In genomic region chr7:38463277-38464224, GRCh38 we compare ENCODE assay signal across 9 cellular contexts.
DNase-seq lines count a peak whose midpoint lies in the region; ATAC-seq, FAIRE-seq and TF ChIP-seq lines count a peak whose summit lies in the region.
"Had no signal": no experiment of that assay in that cellular context is flagged by ENCODE, and none has a peak within 500 bp of the region (broad histone marks: within the 10 kb centered on the region; RNA-seq: fewer than 3 reads in every experiment).

No MANE protein-coding gene starts in this region.

- no peak for FAIRE-seq in kidney (lab: Jason Lieb, UNC)

- H3K4me3 ChIP-seq in kidney (ENCODE audit: low read length in 2 of 2): no peak overlapping the region

- no peak for TF ChIP-seq CTCF in kidney (IDR thresholded peaks at IDR 0.05; ENCODE audit: borderline replicate concordance, extremely low read depth, insufficient read depth)

- H3K36me3 ChIP-seq in kidney (ENCODE audit: control insufficient read depth in 1 of 2, insufficient read depth in 2 of 2, low read length in 2 of 2): no peaks in the 10 kb centered on the region

- no peak overlapping the region for H3K27ac ChIP-seq in kidney (ENCODE audit: low read depth in 2 of 2, low read length in 2 of 2)

- no peak overlapping the region for H3K9ac ChIP-seq in kidney (ENCODE audit: low read length in 2 of 2)

- H3K9me3 ChIP-seq in kidney (ENCODE audit: control insufficient read depth in 1 of 2, low read length in 2 of 2): no peaks in the 10 kb centered on the region

- peak; percentile 96 for ATAC-seq in GM18498 (IDR thresholded peaks at IDR 0.05; ENCODE audit: unreplicated experiment)
- ATAC-seq in HG02642 (IDR thresholded peaks at IDR 0.05; ENCODE audit: poor library complexity, unreplicated experiment): peak; percentile 91
- ATAC-seq: Panc1 had no signal

- no peaks in the 10 kb centered on the region for H3K4me1 ChIP-seq in kidney (ENCODE audit: control insufficient read depth in 1 of 2, insufficient read depth in 1 of 2, low read depth in 1 of 2, low read length in 2 of 2)

- DNase-seq in NCI-H69 (lab: John Stamatoyannopoulos, UW) (peak; percentile 34), kidney (peak; percentile 88), SHP77 treated with DMSO at 0.1 percent for 48 hours (lab: John Stamatoyannopoulos, UW) (no peak), COLO668 (lab: John Stamatoyannopoulos, UW; ENCODE audit: unreplicated experiment) (no peak)
- DNase-seq in activated effector memory CD4-positive, alpha-beta T cell treated with Interleukin-2 at 50 U/mL for 16 hours: peak; percentile 67
- DNase-seq in stimulated activated CD8-positive, alpha-beta memory T cell treated with anti-CD3 and anti-CD28 coated beads, Interleukin-7, amount 100 ng/mL, for 48 hours (ENCODE audit: extremely low read depth in 1 of 2, low read depth in 1 of 2): peak; percentile 47 to 78

- intact Hi-C loops in kidney (cut with DNase I): no loop called here

Comparison
In these comparisons a context has a peak if more than half of its experiments do, and no peak if none do; other contexts are left out.
1. DNase-seq: peak in NCI-H69 (single experiment), activated effector memory CD4-positive, alpha-beta T cell treated with Interleukin-2 at 50 U/mL for 16 hours (single experiment), kidney (single experiment) and stimulated activated CD8-positive, alpha-beta memory T cell treated with anti-CD3 and anti-CD28 coated beads, Interleukin-7, amount 100 ng/mL, for 48 hours (2 of 2); none in SHP77 treated with DMSO at 0.1 percent for 48 hours (single experiment) and COLO668 (single experiment).